ENCODE assay signal across 16 cellular contexts in genomic region chr14:54356172-54356571, GRCh38. TPM values are rescaled to one million over a fixed set of nuclear protein-coding genes. Genes with fewer than 3 reads are reported as not detected.
DNase-seq lines count a peak whose midpoint lies in the region; ATAC-seq and TF ChIP-seq lines count a peak whose summit lies in the region.
"Had no signal": no experiment of that assay in that cellular context is flagged by ENCODE, and none has a peak within 500 bp of the region (broad histone marks: within the 10 kb centered on the region; RNA-seq: fewer than 3 reads in every experiment).

No MANE protein-coding gene starts in this region.

- H3K4me3 ChIP-seq in RWPE2 (ENCODE audit: severe bottlenecking): no peak overlapping the region
- no peak overlapping the region for H3K4me3 ChIP-seq in fibroblast of villous mesenchyme (ENCODE audit: low read depth, low read length)
- H3K4me3 ChIP-seq: colonic mucosa had no signal

- peaks cover 19% of the 10 kb centered on the region for H3K4me1 ChIP-seq in RWPE2 (ENCODE audit: insufficient read depth, poor library complexity, severe bottlenecking)

- DNase-seq in H4 (ENCODE audit: low spot score) (peak; percentile 60), HT-29 (ENCODE audit: low spot score) (peak; percentile 33), RWPE2 (ENCODE audit: low spot score) (peak; percentile 89), fibroblast of villous mesenchyme (ENCODE audit: low read depth) (peak; percentile 60), DMS153 treated with DMSO at 0.1 percent for 48 hours (lab: John Stamatoyannopoulos, UW; ENCODE audit: unreplicated experiment) (no peak)
- DNase-seq in central memory CD4-positive, alpha-beta T cell: no peak
- DNase-seq: activated naive CD4-positive, alpha-beta T cell; activated T-cell treated with anti-CD3 and anti-CD28 coated beads for 4 hours; colonic mucosa; left cardiac atrium; MM.1S; NCI-H1930; NCI-H524; OCI-M1 had no signal

- ATAC-seq in RWPE2 (ENCODE audit: low read depth) (peak; percentile 92), HG03139 (IDR thresholded peaks at IDR 0.05; ENCODE audit: unreplicated experiment) (no peak), HG02798 (IDR thresholded peaks at IDR 0.05; ENCODE audit: poor library complexity, unreplicated experiment) (no peak)
- ATAC-seq: left cardiac atrium had no signal

- no peaks in the 10 kb centered on the region for H3K9me3 ChIP-seq in RWPE2 (ENCODE audit: severe bottlenecking)
- H3K9me3 ChIP-seq: colonic mucosa had no signal

- H3K36me3 ChIP-seq in RWPE2 (ENCODE audit: low read depth): no peaks in the 10 kb centered on the region
- H3K36me3 ChIP-seq: colonic mucosa had no signal

- peak overlapping the region; percentile 91 for H3K27ac ChIP-seq in RWPE2 (ENCODE audit: poor library complexity, severe bottlenecking)
- H3K27ac ChIP-seq: colonic mucosa had no signal

- no peaks in the 10 kb centered on the region for H3K27me3 ChIP-seq in RWPE2 (ENCODE audit: insufficient read depth, poor library complexity, severe bottlenecking)
- H3K27me3 ChIP-seq: colonic mucosa had no signal

- TF ChIP-seq CTCF in RWPE2 (IDR thresholded peaks at IDR 0.05; ENCODE audit: poor library complexity, severe bottlenecking) (no peak), fibroblast of villous mesenchyme (IDR thresholded peaks at IDR 0.05; ENCODE audit: insufficient read depth, low read depth, low read length) (no peak)

RNA-seq across cellular contexts. Expression of gene CDKN3, which starts 40.6 kb away (rescaled TPM):
- 150 and 180 TPM in 2 replicates for total RNA-seq in H4 (2014; rRNA removed; shearing (Covaris generic))
- total RNA-seq in HT-29 (2014; rRNA removed; shearing (Covaris generic)): 28.7 and 31.5 TPM in 2 replicates
- 35.8 and 42.7 TPM in 2 replicates for total RNA-seq in fibroblast of villous mesenchyme

Comparison
In these comparisons a context has a peak if more than half of its experiments do, and no peak if none do; other contexts are left out.
1. DNase-seq: peak in H4 (single experiment), HT-29 (single experiment), RWPE2 (single experiment) and fibroblast of villous mesenchyme (single experiment); none in DMS153 treated with DMSO at 0.1 percent for 48 hours (single experiment) and central memory CD4-positive, alpha-beta T cell (single experiment).